ENCODE assay signal across 25 cellular contexts in genomic region chr18:10162340-10162739, GRCh38.
"Had no signal": no experiment of that assay in that cellular context is flagged by ENCODE, and none has a peak within 500 bp of the region (broad histone marks: within the 10 kb centered on the region; RNA-seq: fewer than 3 reads in every experiment).

No MANE protein-coding gene starts in this region.

- H3K27ac Mint-ChIP-seq: dendritic cell treated with granulocyte-macrophage colony-stimulating factor and Interleukin-4, amounts not matched to agents 40 ng/mL and 50 ng/mL, for 4 days; effector memory CD8-positive, alpha-beta T cell; endodermal cell had no signal

- DNase-seq: colonic mucosa; cortex of kidney; dermis blood vessel endothelial cell; dorsolateral prefrontal cortex; effector CD4-positive, alpha-beta T cell; effector CD8-positive, alpha-beta T cell; effector memory CD4-positive, alpha-beta T cell; effector memory CD8-positive, alpha-beta T cell; endodermal cell; erythroblast; esophagus squamous epithelium; foreskin fibroblast; foreskin keratinocyte; foreskin melanocyte; gastrocnemius medialis; glutamatergic neuron; head of caudate nucleus; heart left ventricle; heart right ventricle had no signal

- H3K9me3 ChIP-seq: colonic mucosa, esophagus muscularis mucosa, esophagus squamous epithelium, gastrocnemius medialis, gastroesophageal sphincter, heart left ventricle, heart right ventricle had no signal

- H3K9me3 Mint-ChIP-seq: dendritic cell treated with granulocyte-macrophage colony-stimulating factor and Interleukin-4, amounts not matched to agents 40 ng/mL and 50 ng/mL, for 4 days; endodermal cell had no signal

- H3K4me1 ChIP-seq: colonic mucosa, esophagus muscularis mucosa, esophagus squamous epithelium, foreskin keratinocyte, gastrocnemius medialis, gastroesophageal sphincter had no signal

- H3K27me3 Mint-ChIP-seq: dendritic cell treated with granulocyte-macrophage colony-stimulating factor and Interleukin-4, amounts not matched to agents 40 ng/mL and 50 ng/mL, for 4 days; effector memory CD8-positive, alpha-beta T cell had no signal

- H3K4me3 Mint-ChIP-seq: dendritic cell treated with granulocyte-macrophage colony-stimulating factor and Interleukin-4, amounts not matched to agents 40 ng/mL and 50 ng/mL, for 4 days; effector memory CD8-positive, alpha-beta T cell; endodermal cell had no signal

- H3K27me3 ChIP-seq: colonic mucosa, dorsolateral prefrontal cortex, esophagus muscularis mucosa, esophagus squamous epithelium, foreskin keratinocyte, gastrocnemius medialis, gastroesophageal sphincter, heart left ventricle, heart right ventricle had no signal

- H3K36me3 ChIP-seq: colonic mucosa, esophagus muscularis mucosa, esophagus squamous epithelium, gastrocnemius medialis, gastroesophageal sphincter, heart left ventricle, heart right ventricle had no signal

- H3K27ac ChIP-seq: colonic mucosa, coronary artery, dorsolateral prefrontal cortex, epithelial cell of prostate, esophagus muscularis mucosa, esophagus squamous epithelium, foreskin keratinocyte, gastrocnemius medialis, gastroesophageal sphincter, heart left ventricle, heart right ventricle had no signal

- ATAC-seq: effector memory CD8-positive, alpha-beta T cell; esophagus mucosa; foreskin keratinocyte; gastrocnemius medialis; gastroesophageal sphincter; heart left ventricle; heart right ventricle had no signal

- H3K4me3 ChIP-seq: colonic mucosa, coronary artery, dorsolateral prefrontal cortex, esophagus muscularis mucosa, esophagus squamous epithelium, gastrocnemius medialis, gastroesophageal sphincter, heart left ventricle, heart right ventricle had no signal
